ENCODE assay signal across 1 cellular context in the genomic region with DNA sequence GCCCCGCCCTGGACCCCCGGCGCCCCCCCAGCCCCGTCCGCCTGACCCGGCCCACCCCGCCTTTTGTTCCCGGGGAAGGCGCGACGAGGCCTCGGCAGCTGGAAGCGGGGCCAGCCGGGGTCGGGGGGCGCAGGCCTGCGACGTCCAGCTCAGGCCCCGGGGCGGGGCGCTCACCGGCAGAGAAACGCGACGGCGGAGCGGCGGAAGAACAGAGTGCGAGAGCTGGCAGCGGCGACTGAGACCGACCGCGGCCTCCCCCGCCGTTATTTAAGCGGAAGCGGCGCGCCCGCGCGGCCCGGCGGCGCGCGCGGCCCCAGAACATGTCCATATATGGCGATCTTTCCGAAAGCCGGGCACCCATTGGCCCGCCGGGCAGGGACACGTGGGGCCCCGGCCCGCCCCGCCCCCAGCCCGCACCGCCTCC.
TF ChIP-seq lines count a peak whose summit lies in the region.

ACTG1 (minus strand) TSS at position 240 of the 424 bp plus-strand sequence. CDS start 445 bp downstream, outside the sequence.

TF ChIP-seq in GM12878, 131 proteins besides CTCF, POLR2A, EP300 and RAD21 (continued from another document and continues in another):
- 0 out of 2 replicates have a peak, but pooled peaks have one; percentile 2 for TF ChIP-seq TARDBP (IDR thresholded peaks at IDR 0.05; ENCODE audit: borderline replicate concordance)
- no peak for TF ChIP-seq WRNIP1 (IDR thresholded peaks at IDR 0.05; ENCODE audit: borderline replicate concordance, low read depth, low read length)
- TF ChIP-seq, protein P1, sequence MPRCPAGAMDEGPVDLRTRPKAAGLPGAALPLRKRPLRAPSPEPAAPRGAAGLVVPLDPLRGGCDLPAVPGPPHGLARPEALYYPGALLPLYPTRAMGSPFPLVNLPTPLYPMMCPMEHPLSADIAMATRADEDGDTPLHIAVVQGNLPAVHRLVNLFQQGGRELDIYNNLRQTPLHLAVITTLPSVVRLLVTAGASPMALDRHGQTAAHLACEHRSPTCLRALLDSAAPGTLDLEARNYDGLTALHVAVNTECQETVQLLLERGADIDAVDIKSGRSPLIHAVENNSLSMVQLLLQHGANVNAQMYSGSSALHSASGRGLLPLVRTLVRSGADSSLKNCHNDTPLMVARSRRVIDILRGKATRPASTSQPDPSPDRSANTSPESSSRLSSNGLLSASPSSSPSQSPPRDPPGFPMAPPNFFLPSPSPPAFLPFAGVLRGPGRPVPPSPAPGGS (IDR thresholded peaks at IDR 0.05; ENCODE audit: borderline replicate concordance, insufficient read depth, low read depth, low read length, poor library complexity, severe bottlenecking): no peak
- no peak for TF ChIP-seq CHD1 (IDR thresholded peaks at IDR 0.05; ENCODE audit: low read depth, low read length)
- no peak for TF ChIP-seq SREBF2 (IDR thresholded peaks at IDR 0.05; ENCODE audit: low read length)
- no peak for TF ChIP-seq E4F1 (IDR thresholded peaks at IDR 0.05; ENCODE audit: borderline replicate concordance, partially characterized antibody)
- peak; percentile 99 for TF ChIP-seq POLR2AphosphoS2 (IDR thresholded peaks at IDR 0.05; ENCODE audit: low read depth, low read length)
- TF ChIP-seq TAF1 (IDR thresholded peaks at IDR 0.05; ENCODE audit: borderline replicate concordance, low read depth, low read length): peak; percentile 97
- TF ChIP-seq SP1 (IDR thresholded peaks at IDR 0.05; ENCODE audit: low read depth, low read length): peak; percentile 16
- TF ChIP-seq LARP7 (IDR thresholded peaks at IDR 0.05): no peak
- TF ChIP-seq ZBTB40 (IDR thresholded peaks at IDR 0.05; ENCODE audit: borderline replicate concordance): no peak
- TF ChIP-seq E2F8 (IDR thresholded peaks at IDR 0.05; ENCODE audit: low read depth, partially characterized antibody): no peak
- no peak for TF ChIP-seq TCF7 (IDR thresholded peaks at IDR 0.05; ENCODE audit: borderline replicate concordance)
- no peak for TF ChIP-seq STAT1 (conservative IDR thresholded peaks at IDR 0.05)
- TF ChIP-seq, protein P2, sequence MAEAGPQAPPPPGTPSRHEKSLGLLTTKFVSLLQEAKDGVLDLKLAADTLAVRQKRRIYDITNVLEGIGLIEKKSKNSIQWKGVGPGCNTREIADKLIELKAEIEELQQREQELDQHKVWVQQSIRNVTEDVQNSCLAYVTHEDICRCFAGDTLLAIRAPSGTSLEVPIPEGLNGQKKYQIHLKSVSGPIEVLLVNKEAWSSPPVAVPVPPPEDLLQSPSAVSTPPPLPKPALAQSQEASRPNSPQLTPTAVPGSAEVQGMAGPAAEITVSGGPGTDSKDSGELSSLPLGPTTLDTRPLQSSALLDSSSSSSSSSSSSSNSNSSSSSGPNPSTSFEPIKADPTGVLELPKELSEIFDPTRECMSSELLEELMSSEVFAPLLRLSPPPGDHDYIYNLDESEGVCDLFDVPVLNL (IDR thresholded peaks at IDR 0.05; ENCODE audit: low read depth, low read length): no peak
- no peak for TF ChIP-seq JUNB (IDR thresholded peaks at IDR 0.05)
- TF ChIP-seq MXI1 (IDR thresholded peaks at IDR 0.05; ENCODE audit: low read depth, low read length): no peak; the same call in 1 of the 2 replicates
- TF ChIP-seq CREB1 (IDR thresholded peaks at IDR 0.05; ENCODE audit: low read depth): no peak
- TF ChIP-seq NRF1 (conservative IDR thresholded peaks at IDR 0.05; ENCODE audit: low read depth, low read length): no peak
- no peak for TF ChIP-seq RELB (IDR thresholded peaks at IDR 0.05; ENCODE audit: low read depth)
- no peak for TF ChIP-seq SUZ12 (IDR thresholded peaks at IDR 0.05; ENCODE audit: unreplicated experiment)
- no peak for TF ChIP-seq SPI1 (IDR thresholded peaks at IDR 0.05; ENCODE audit: borderline replicate concordance, insufficient read depth, low read depth, low read length)
- TF ChIP-seq, protein P3, sequence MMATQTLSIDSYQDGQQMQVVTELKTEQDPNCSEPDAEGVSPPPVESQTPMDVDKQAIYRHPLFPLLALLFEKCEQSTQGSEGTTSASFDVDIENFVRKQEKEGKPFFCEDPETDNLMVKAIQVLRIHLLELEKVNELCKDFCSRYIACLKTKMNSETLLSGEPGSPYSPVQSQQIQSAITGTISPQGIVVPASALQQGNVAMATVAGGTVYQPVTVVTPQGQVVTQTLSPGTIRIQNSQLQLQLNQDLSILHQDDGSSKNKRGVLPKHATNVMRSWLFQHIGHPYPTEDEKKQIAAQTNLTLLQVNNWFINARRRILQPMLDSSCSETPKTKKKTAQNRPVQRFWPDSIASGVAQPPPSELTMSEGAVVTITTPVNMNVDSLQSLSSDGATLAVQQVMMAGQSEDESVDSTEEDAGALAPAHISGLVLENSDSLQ (IDR thresholded peaks at IDR 0.05): no peak
- no peak for TF ChIP-seq ZNF274 (IDR thresholded peaks at IDR 0.05; ENCODE audit: insufficient read depth, insufficient read length)
- no peak for TF ChIP-seq KAT2A (conservative IDR thresholded peaks at IDR 0.05; ENCODE audit: control insufficient read depth, low read depth, low read length)
- TF ChIP-seq, protein P4, sequence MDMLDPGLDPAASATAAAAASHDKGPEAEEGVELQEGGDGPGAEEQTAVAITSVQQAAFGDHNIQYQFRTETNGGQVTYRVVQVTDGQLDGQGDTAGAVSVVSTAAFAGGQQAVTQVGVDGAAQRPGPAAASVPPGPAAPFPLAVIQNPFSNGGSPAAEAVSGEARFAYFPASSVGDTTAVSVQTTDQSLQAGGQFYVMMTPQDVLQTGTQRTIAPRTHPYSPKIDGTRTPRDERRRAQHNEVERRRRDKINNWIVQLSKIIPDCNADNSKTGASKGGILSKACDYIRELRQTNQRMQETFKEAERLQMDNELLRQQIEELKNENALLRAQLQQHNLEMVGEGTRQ (IDR thresholded peaks at IDR 0.05; ENCODE audit: borderline replicate concordance, low read depth, low read length): peak; percentile 51
- TF ChIP-seq CBX3 (IDR thresholded peaks at IDR 0.05; ENCODE audit: borderline replicate concordance, low read depth): no peak
- no peak for TF ChIP-seq SMARCA5 (IDR thresholded peaks at IDR 0.05)
- TF ChIP-seq, protein P5, sequence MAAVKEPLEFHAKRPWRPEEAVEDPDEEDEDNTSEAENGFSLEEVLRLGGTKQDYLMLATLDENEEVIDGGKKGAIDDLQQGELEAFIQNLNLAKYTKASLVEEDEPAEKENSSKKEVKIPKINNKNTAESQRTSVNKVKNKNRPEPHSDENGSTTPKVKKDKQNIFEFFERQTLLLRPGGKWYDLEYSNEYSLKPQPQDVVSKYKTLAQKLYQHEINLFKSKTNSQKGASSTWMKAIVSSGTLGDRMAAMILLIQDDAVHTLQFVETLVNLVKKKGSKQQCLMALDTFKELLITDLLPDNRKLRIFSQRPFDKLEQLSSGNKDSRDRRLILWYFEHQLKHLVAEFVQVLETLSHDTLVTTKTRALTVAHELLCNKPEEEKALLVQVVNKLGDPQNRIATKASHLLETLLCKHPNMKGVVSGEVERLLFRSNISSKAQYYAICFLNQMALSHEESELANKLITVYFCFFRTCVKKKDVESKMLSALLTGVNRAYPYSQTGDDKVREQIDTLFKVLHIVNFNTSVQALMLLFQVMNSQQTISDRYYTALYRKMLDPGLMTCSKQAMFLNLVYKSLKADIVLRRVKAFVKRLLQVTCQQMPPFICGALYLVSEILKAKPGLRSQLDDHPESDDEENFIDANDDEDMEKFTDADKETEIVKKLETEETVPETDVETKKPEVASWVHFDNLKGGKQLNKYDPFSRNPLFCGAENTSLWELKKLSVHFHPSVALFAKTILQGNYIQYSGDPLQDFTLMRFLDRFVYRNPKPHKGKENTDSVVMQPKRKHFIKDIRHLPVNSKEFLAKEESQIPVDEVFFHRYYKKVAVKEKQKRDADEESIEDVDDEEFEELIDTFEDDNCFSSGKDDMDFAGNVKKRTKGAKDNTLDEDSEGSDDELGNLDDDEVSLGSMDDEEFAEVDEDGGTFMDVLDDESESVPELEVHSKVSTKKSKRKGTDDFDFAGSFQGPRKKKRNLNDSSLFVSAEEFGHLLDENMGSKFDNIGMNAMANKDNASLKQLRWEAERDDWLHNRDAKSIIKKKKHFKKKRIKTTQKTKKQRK (IDR thresholded peaks at IDR 0.05; ENCODE audit: low read depth, low read length): no peak
- no peak for TF ChIP-seq IRF4 (IDR thresholded peaks at IDR 0.05; ENCODE audit: low read depth, low read length)
- TF ChIP-seq CEBPB (IDR thresholded peaks at IDR 0.05; ENCODE audit: borderline replicate concordance in 1 of 2, low read depth in 2 of 2, low read length in 2 of 2): no peak
- TF ChIP-seq, protein P6, sequence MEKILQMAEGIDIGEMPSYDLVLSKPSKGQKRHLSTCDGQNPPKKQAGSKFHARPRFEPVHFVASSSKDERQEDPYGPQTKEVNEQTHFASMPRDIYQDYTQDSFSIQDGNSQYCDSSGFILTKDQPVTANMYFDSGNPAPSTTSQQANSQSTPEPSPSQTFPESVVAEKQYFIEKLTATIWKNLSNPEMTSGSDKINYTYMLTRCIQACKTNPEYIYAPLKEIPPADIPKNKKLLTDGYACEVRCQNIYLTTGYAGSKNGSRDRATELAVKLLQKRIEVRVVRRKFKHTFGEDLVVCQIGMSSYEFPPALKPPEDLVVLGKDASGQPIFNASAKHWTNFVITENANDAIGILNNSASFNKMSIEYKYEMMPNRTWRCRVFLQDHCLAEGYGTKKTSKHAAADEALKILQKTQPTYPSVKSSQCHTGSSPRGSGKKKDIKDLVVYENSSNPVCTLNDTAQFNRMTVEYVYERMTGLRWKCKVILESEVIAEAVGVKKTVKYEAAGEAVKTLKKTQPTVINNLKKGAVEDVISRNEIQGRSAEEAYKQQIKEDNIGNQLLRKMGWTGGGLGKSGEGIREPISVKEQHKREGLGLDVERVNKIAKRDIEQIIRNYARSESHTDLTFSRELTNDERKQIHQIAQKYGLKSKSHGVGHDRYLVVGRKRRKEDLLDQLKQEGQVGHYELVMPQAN (conservative IDR thresholded peaks at IDR 0.05): peak; percentile 40
- peak; percentile 86; the same call in 1 of the 2 replicates for TF ChIP-seq TCF12 (IDR thresholded peaks at IDR 0.05; ENCODE audit: low read depth, low read length)
